Comparison of ENCODE assay signal across 1 cellular context in the genomic region with DNA sequence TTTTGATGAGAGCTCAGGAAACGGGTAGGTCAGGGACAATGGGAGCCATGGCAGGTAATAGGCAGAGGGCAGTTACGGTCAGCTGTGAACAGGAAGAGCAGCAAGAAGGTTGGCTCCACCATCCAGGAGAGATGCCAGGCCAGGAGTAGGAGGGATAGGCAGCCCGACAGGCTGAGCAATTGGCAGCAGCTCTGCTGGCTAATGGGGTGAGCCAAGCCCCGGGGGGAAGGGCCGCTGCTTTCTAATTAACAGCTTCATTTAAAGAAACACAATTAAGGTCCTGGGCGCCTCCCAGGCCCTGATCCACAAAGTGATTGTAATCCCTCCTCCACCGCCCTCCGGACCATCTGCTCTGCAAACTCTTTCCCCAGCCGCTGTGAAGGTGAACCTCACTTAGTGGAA.
A peak's percentile ranks its signal among the peaks of the same experiment; 100 is the strongest.
TF ChIP-seq lines count a peak whose summit lies in the region.

No MANE protein-coding gene starts in this region.

TF ChIP-seq in K562, 482 proteins besides CTCF, POLR2A, EP300 and RAD21:
- TF ChIP-seq RBM25 (IDR thresholded peaks at IDR 0.05; ENCODE audit: low read depth, low read length, severe bottlenecking) (peak; percentile 83), PPARD (CRISPR knock-in tag; IDR thresholded peaks at IDR 0.05) (no peak), ZNF324 (CRISPR knock-in tag; IDR thresholded peaks at IDR 0.05) (no peak), MEIS2 (IDR thresholded peaks at IDR 0.05; ENCODE audit: partially characterized antibody) (no peak), SP1 (CRISPR knock-in tag; IDR thresholded peaks at IDR 0.05) (no peak), SRSF7 (optimal IDR thresholded peaks at IDR 0.05; ENCODE audit: low read depth, low read length) (no peak), RCOR1 (IDR thresholded peaks at IDR 0.05; ENCODE audit: borderline replicate concordance in 1 of 2, low read depth in 2 of 2, low read length in 2 of 2) (0 out of 4 replicates have a peak, but pooled peaks of 1 of the 2 experiments have one; percentile 28), ZFP36 (IDR thresholded peaks at IDR 0.05; ENCODE audit: low read depth, low read length, partially characterized antibody) (peak; percentile 83), ZNF143 (CRISPR knock-in tag; IDR thresholded peaks at IDR 0.05) (no peak), BMI1 (IDR thresholded peaks at IDR 0.05; ENCODE audit: low read length) (no peak), TAF7 (tag; IDR thresholded peaks at IDR 0.05) (no peak), TAF9B (IDR thresholded peaks at IDR 0.05; ENCODE audit: partially characterized antibody) (no peak), ZNF197 (CRISPR knock-in tag; IDR thresholded peaks at IDR 0.05; ENCODE audit: low read depth) (no peak), PTBP1 (IDR thresholded peaks at IDR 0.05; ENCODE audit: low read depth, low read length) (peak; percentile 84; the same call in 1 of the 2 replicates), ZKSCAN8 (CRISPR knock-in tag; IDR thresholded peaks at IDR 0.05) (no peak), SMAD4 (CRISPR knock-in tag; conservative IDR thresholded peaks at IDR 0.05) (no peak), BCOR (IDR thresholded peaks at IDR 0.05) (peak; percentile 89), HNRNPK (IDR thresholded peaks at IDR 0.05; ENCODE audit: low read depth, low read length, poor library complexity, severe bottlenecking) (no peak), KDM1A (IDR thresholded peaks at IDR 0.05) (peak; percentile 42 to 70; a peak in 3 of 4 replicates)
- TF ChIP-seq, protein P1, sequence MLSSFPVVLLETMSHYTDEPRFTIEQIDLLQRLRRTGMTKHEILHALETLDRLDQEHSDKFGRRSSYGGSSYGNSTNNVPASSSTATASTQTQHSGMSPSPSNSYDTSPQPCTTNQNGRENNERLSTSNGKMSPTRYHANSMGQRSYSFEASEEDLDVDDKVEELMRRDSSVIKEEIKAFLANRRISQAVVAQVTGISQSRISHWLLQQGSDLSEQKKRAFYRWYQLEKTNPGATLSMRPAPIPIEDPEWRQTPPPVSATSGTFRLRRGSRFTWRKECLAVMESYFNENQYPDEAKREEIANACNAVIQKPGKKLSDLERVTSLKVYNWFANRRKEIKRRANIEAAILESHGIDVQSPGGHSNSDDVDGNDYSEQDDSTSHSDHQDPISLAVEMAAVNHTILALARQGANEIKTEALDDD (IDR thresholded peaks at IDR 0.05): no peak
- TF ChIP-seq, protein P2, sequence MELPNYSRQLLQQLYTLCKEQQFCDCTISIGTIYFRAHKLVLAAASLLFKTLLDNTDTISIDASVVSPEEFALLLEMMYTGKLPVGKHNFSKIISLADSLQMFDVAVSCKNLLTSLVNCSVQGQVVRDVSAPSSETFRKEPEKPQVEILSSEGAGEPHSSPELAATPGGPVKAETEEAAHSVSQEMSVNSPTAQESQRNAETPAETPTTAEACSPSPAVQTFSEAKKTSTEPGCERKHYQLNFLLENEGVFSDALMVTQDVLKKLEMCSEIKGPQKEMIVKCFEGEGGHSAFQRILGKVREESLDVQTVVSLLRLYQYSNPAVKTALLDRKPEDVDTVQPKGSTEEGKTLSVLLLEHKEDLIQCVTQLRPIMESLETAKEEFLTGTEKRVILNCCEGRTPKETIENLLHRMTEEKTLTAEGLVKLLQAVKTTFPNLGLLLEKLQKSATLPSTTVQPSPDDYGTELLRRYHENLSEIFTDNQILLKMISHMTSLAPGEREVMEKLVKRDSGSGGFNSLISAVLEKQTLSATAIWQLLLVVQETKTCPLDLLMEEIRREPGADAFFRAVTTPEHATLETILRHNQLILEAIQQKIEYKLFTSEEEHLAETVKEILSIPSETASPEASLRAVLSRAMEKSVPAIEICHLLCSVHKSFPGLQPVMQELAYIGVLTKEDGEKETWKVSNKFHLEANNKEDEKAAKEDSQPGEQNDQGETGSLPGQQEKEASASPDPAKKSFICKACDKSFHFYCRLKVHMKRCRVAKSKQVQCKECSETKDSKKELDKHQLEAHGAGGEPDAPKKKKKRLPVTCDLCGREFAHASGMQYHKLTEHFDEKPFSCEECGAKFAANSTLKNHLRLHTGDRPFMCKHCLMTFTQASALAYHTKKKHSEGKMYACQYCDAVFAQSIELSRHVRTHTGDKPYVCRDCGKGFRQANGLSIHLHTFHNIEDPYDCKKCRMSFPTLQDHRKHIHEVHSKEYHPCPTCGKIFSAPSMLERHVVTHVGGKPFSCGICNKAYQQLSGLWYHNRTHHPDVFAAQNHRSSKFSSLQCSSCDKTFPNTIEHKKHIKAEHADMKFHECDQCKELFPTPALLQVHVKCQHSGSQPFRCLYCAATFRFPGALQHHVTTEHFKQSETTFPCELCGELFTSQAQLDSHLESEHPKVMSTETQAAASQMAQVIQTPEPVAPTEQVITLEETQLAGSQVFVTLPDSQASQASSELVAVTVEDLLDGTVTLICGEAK (IDR thresholded peaks at IDR 0.05): no peak
- TF ChIP-seq, protein P2 (CRISPR knock-in tag; IDR thresholded peaks at IDR 0.05): no peak
- TF ChIP-seq, protein P3, sequence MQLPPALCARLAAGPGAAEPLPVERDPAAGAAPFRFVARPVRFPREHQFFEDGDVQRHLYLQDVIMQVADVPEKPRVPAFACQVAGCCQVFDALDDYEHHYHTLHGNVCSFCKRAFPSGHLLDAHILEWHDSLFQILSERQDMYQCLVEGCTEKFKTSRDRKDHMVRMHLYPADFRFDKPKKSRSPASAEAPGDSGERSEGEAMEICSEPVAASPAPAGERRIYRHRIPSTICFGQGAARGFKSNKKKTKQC (CRISPR knock-in tag; IDR thresholded peaks at IDR 0.05): no peak
- TF ChIP-seq, protein P4, sequence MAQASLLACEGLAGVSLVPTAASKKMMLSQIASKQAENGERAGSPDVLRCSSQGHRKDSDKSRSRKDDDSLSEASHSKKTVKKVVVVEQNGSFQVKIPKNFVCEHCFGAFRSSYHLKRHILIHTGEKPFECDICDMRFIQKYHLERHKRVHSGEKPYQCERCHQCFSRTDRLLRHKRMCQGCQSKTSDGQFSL (CRISPR knock-in tag; IDR thresholded peaks at IDR 0.05): no peak
- TF ChIP-seq, protein P4 (tag; IDR thresholded peaks at IDR 0.05): no peak
- TF ChIP-seq, protein P5, sequence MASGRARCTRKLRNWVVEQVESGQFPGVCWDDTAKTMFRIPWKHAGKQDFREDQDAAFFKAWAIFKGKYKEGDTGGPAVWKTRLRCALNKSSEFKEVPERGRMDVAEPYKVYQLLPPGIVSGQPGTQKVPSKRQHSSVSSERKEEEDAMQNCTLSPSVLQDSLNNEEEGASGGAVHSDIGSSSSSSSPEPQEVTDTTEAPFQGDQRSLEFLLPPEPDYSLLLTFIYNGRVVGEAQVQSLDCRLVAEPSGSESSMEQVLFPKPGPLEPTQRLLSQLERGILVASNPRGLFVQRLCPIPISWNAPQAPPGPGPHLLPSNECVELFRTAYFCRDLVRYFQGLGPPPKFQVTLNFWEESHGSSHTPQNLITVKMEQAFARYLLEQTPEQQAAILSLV (tag; IDR thresholded peaks at IDR 0.05): no peak
- TF ChIP-seq, protein P6, sequence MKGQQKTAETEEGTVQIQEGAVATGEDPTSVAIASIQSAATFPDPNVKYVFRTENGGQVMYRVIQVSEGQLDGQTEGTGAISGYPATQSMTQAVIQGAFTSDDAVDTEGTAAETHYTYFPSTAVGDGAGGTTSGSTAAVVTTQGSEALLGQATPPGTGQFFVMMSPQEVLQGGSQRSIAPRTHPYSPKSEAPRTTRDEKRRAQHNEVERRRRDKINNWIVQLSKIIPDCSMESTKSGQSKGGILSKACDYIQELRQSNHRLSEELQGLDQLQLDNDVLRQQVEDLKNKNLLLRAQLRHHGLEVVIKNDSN (CRISPR knock-in tag; IDR thresholded peaks at IDR 0.05): no peak
